12 cellular contexts compared by ENCODE assay signal in genomic region chr12:111447571-111448265, GRCh38. TPM values are rescaled to one million over a fixed set of nuclear protein-coding genes. Genes with fewer than 3 reads are reported as not detected.
DNase-seq lines count a peak whose midpoint lies in the region; ATAC-seq and TF ChIP-seq lines count a peak whose summit lies in the region.
"Had no signal": no experiment of that assay in that cellular context is flagged by ENCODE, and none has a peak within 500 bp of the region (broad histone marks: within the 10 kb centered on the region; RNA-seq: fewer than 3 reads in every experiment).

No MANE protein-coding gene starts in this region.

- H3K4me3 Mint-ChIP-seq in glutamatergic neuron (ENCODE audit: unreplicated experiment): no peak overlapping the region

- H4K20me1 ChIP-seq in DND-41 (ENCODE audit: insufficient read depth, low read length): peaks cover 59% of the 10 kb centered on the region

- H3K9me3 ChIP-seq in DND-41 (ENCODE audit: insufficient read depth, low read length, severe bottlenecking): no peaks in the 10 kb centered on the region
- H3K9me3 ChIP-seq in esophagus muscularis mucosa: no peaks in the 10 kb centered on the region
- no peaks in the 10 kb centered on the region for H3K9me3 ChIP-seq in spleen
- H3K9me3 ChIP-seq: tibial nerve had no signal

- no peak overlapping the region for H3K27ac Mint-ChIP-seq in glutamatergic neuron (ENCODE audit: unreplicated experiment)

- peaks cover 94% of the 10 kb centered on the region for H3K36me3 ChIP-seq in DND-41 (ENCODE audit: insufficient read depth, low read length)
- H3K36me3 ChIP-seq in esophagus muscularis mucosa: peaks cover 6 to 85% (median 78%) of the 10 kb centered on the region in 4 donors
- peaks cover 8 to 81% (median 51%) of the 10 kb centered on the region in 6 donors for H3K36me3 ChIP-seq in spleen

- H3K4me3 ChIP-seq in DND-41 (ENCODE audit: low read depth in 1 of 2, low read length in 2 of 2) (no peak overlapping the region), esophagus muscularis mucosa (no peak overlapping the region), spleen (no peak overlapping the region)
- H3K4me3 ChIP-seq: SK-N-MC, tibial nerve had no signal

- H3K4me1 Mint-ChIP-seq in glutamatergic neuron (ENCODE audit: low read depth, unreplicated experiment): peaks cover 13% of the 10 kb centered on the region

- TF ChIP-seq POLR2A in esophagus muscularis mucosa (IDR thresholded peaks at IDR 0.05; ENCODE audit: low read depth) (no peak), spleen (IDR thresholded peaks at IDR 0.05) (no peak)

- H3K4me1 ChIP-seq in DND-41 (ENCODE audit: insufficient read depth, low read length) (no peaks in the 10 kb centered on the region), esophagus muscularis mucosa (peaks cover 58 to 87% (median 79%) of the 10 kb centered on the region in 4 donors), spleen (peaks cover 66 to 98% (median 93%) of the 10 kb centered on the region in 6 donors)

- H3K27ac ChIP-seq in DND-41 (ENCODE audit: low read length): no peak overlapping the region
- peak overlapping the region; percentile 75; the same call in 1 of the 2 replicates for H3K27ac ChIP-seq in RWPE1
- peak overlapping the region in 3 of 4 donors; percentile 5 to 70 (median 7) for H3K27ac ChIP-seq in esophagus muscularis mucosa (replicated peaks in 1 of 4)
- H3K27ac ChIP-seq in spleen: peak overlapping the region in 7 of 8 donors; percentile 49 to 95 (median 91)

- peaks cover 25% of the 10 kb centered on the region for H3K79me2 ChIP-seq in DND-41 (ENCODE audit: insufficient read depth, low read length)

- POLR2A ChIA-PET in RWPE1 (lab: Yijun Ruan, JAX; ENCODE audit: low non-redundant PET): no interaction called here

- H3K27me3 Mint-ChIP-seq in glutamatergic neuron (ENCODE audit: unreplicated experiment): peaks cover 15% of the 10 kb centered on the region

- no peak overlapping the region for H2AFZ ChIP-seq in DND-41 (ENCODE audit: low read depth, low read length)

- no peak for ATAC-seq in DND-41 (ENCODE audit: insufficient read depth, low read depth)

- WGBS in esophagus muscularis mucosa: 69% methylated on average over 4 of the region's 28 CpGs
- 79 to 87% (median 83%) methylated on average over 26 to 28 of the region's 28 CpGs for WGBS in spleen, 5 donors

- H3K36me3 Mint-ChIP-seq in glutamatergic neuron (ENCODE audit: unreplicated experiment): no peaks in the 10 kb centered on the region

- TF ChIP-seq CTCF in DND-41 (IDR thresholded peaks at IDR 0.05; ENCODE audit: borderline replicate concordance, extremely low read depth, low read length, poor library complexity, severe bottlenecking) (no peak), RWPE1 (conservative IDR thresholded peaks at IDR 0.05; ENCODE audit: low read depth) (no peak), esophagus muscularis mucosa (IDR thresholded peaks at IDR 0.05) (no peak), spleen (IDR thresholded peaks at IDR 0.05 in 8 of 11, conservative IDR thresholded peaks at IDR 0.05 in 3 of 11) (no peak), glutamatergic neuron (IDR thresholded peaks at IDR 0.05; ENCODE audit: partially characterized antibody, unreplicated experiment) (no peak)

- CTCF ChIA-PET in RWPE1 (lab: Yijun Ruan, JAX): interaction anchor here (0.6 to 3.2 kb wide), 2 partner anchors 51 to 112 kb away, joined by 4 to 16 read pairs; no protein-coding TSS in a partner anchor

- H3K27me3 ChIP-seq in DND-41 (ENCODE audit: insufficient read depth, low read length, poor library complexity) (no peaks in the 10 kb centered on the region), esophagus muscularis mucosa (no peaks in the 10 kb centered on the region), spleen (replicated peaks in 1 of 7) (no peaks in the 10 kb centered on the region)
- H3K27me3 ChIP-seq: tibial nerve had no signal

- H3K9me3 Mint-ChIP-seq in glutamatergic neuron (ENCODE audit: unreplicated experiment): peaks cover 9% of the 10 kb centered on the region

- TF ChIP-seq EP300 in esophagus muscularis mucosa (IDR thresholded peaks at IDR 0.05): no peak

- no peak overlapping the region for H3K4me2 ChIP-seq in DND-41 (ENCODE audit: insufficient read depth, low read length)

- intact Hi-C loops in esophagus muscularis mucosa (cut with DNase I) (no loop called here), spleen (cut with DNase I; ENCODE audit: low total_unique reads) (loop anchor here (2.0 kb wide), 1 partner anchor 51 kb away; no protein-coding TSS in a partner anchor)

- DNase-seq in DND-41 (peak; percentile 2), RWPE1 (ENCODE audit: low spot score) (no peak), esophagus muscularis mucosa (ENCODE audit: extremely low spot score) (peak; percentile 31), spleen (no peak), DMS53 treated with DMSO at 0.1 percent for 48 hours (lab: John Stamatoyannopoulos, UW; ENCODE audit: unreplicated experiment) (no peak), D341Med (ENCODE audit: low spot score) (no peak), glutamatergic neuron (no peak)
- DNase-seq: DMS153, MM.1S, NCI-H524 treated with DMSO at 0.1 percent for 48 hours had no signal

- H3K9ac ChIP-seq in DND-41 (ENCODE audit: low read depth, low read length): no peak overlapping the region

RNA-seq across cellular contexts. Expression of gene SH2B3, which starts 42.0 kb away (rescaled TPM):
- total RNA-seq in esophagus muscularis mucosa (10 to 100 TPM; 24.9 to 49.4 (median 41.8) TPM), spleen (100 to 1,000 TPM in 1 of 7 donors, 10 to 100 TPM in 6; 72.6 to 105 (median 88.3) TPM), glutamatergic neuron (ENCODE audit: unreplicated experiment) (18.1 TPM)
- 10 to 100 TPM; 11.5 to 25.5 (median 12.0) TPM for polyA plus RNA-seq in spleen

Comparison
In these comparisons a context has a peak if more than half of its experiments do, and no peak if none do; other contexts are left out.
1. DNase-seq: peak in DND-41 (single experiment) and esophagus muscularis mucosa (single experiment); none in RWPE1 (single experiment), spleen (single experiment), DMS53 treated with DMSO at 0.1 percent for 48 hours (single experiment), D341Med (single experiment) and glutamatergic neuron (single experiment).